Comparison of ENCODE assay signal across 19 cellular contexts in genomic region chr11:134866981-134867675, GRCh38.
DNase-seq lines count a peak whose midpoint lies in the region; ATAC-seq, FAIRE-seq and TF ChIP-seq lines count a peak whose summit lies in the region.
"Had no signal": no experiment of that assay in that cellular context is flagged by ENCODE, and none has a peak within 500 bp of the region (broad histone marks: within the 10 kb centered on the region; RNA-seq: fewer than 3 reads in every experiment).

No MANE protein-coding gene starts in this region.

- H3K36me3 ChIP-seq in SK-N-MC (ENCODE audit: insufficient read depth, low read length) (peaks cover 7% of the 10 kb centered on the region; the same call in 1 of the 2 replicates), H1 (ENCODE audit: control insufficient read depth in 2 of 4, insufficient read depth in 4 of 4, low read length in 3 of 4) (no peaks in the 10 kb centered on the region), left ventricle myocardium inferior (no peaks in the 10 kb centered on the region)

- peaks cover 10% of the 10 kb centered on the region for H3K4me1 Mint-ChIP-seq in stimulated activated naive CD8-positive, alpha-beta T cell treated with anti-CD3 and anti-CD28 coated beads, Interleukin-15, amount 100 ng/mL, for 72 hours
- peaks cover 8% of the 10 kb centered on the region for H3K4me1 Mint-ChIP-seq in stimulated activated effector memory CD8-positive, alpha-beta T cell treated with anti-CD3 and anti-CD28 coated beads, Interleukin-12 subunit alpha, Interleukin-12 subunit beta, amount 100 ng/mL, for 72 hours

- H3K4me1 ChIP-seq in H1 (replicated peaks in 1 of 4; ENCODE audit: control insufficient read depth in 3 of 4, insufficient read depth in 4 of 4, low read length in 3 of 4) (no peaks in the 10 kb centered on the region; a peak in 1 of 7 replicates), left ventricle myocardium inferior (no peaks in the 10 kb centered on the region)

- no peak overlapping the region for H2AK5ac ChIP-seq in H1 (ENCODE audit: low read depth, low read length)

- H3K4ac ChIP-seq in H1 (replicated peaks; ENCODE audit: insufficient read length, low read depth, low read length): no peak overlapping the region

- H4K8ac ChIP-seq in H1 (ENCODE audit: extremely low read depth, insufficient read depth, low read length): no peak overlapping the region

- no peak overlapping the region for H2BK5ac ChIP-seq in H1 (ENCODE audit: low read depth, low read length)

- H2AFZ ChIP-seq in H1 (ENCODE audit: low read length): no peak overlapping the region
- H2AFZ ChIP-seq: GM23248 had no signal

- H3K9me3 Mint-ChIP-seq in stimulated activated naive CD8-positive, alpha-beta T cell treated with anti-CD3 and anti-CD28 coated beads, Interleukin-15, amount 100 ng/mL, for 72 hours: no peaks in the 10 kb centered on the region
- H3K9me3 Mint-ChIP-seq in stimulated activated effector memory CD8-positive, alpha-beta T cell treated with anti-CD3 and anti-CD28 coated beads, Interleukin-12 subunit alpha, Interleukin-12 subunit beta, amount 100 ng/mL, for 72 hours: no peaks in the 10 kb centered on the region
- H3K9me3 Mint-ChIP-seq: CD4-positive, alpha-beta memory T cell; H9 had no signal

- H3K27me3 ChIP-seq in H1 (replicated peaks in 1 of 4; ENCODE audit: control insufficient read depth in 3 of 4, extremely low read depth in 1 of 4, insufficient read depth in 3 of 4, low read length in 3 of 4) (peaks cover 0 to 3% (median 0%) of the 10 kb centered on the region in 4 experiments; a peak in 3 of 7 replicates), left ventricle myocardium inferior (ENCODE audit: low read depth) (peaks cover 5% of the 10 kb centered on the region)

- WGBS in H1 (ENCODE audit: extremely low coverage in 1 of 2, insufficient coverage in 1 of 2, insufficient read length in 1 of 2, insufficient replicate concordance in 2 of 2, low coverage in 1 of 2, low lambda C conversion rate in 2 of 2, missing lambda C conversion rate in 1 of 2), 2 experiments: 94% methylated on average over 11 of the region's 11 CpGs; no CpG with 5 or more reads in 1 of the 2 experiments

- no peak overlapping the region for H3K4me3 Mint-ChIP-seq in stimulated activated naive CD8-positive, alpha-beta T cell treated with anti-CD3 and anti-CD28 coated beads, Interleukin-15, amount 100 ng/mL, for 72 hours
- no peak overlapping the region for H3K4me3 Mint-ChIP-seq in stimulated activated effector memory CD8-positive, alpha-beta T cell treated with anti-CD3 and anti-CD28 coated beads, Interleukin-12 subunit alpha, Interleukin-12 subunit beta, amount 100 ng/mL, for 72 hours
- H3K4me3 Mint-ChIP-seq: CD4-positive, alpha-beta memory T cell; H9 had no signal

- no peak overlapping the region for H3K14ac ChIP-seq in H1 (ENCODE audit: insufficient read length)

- no peak for TF ChIP-seq POLR2A in H1 (IDR thresholded peaks at IDR 0.05; ENCODE audit: control extremely low read depth in 1 of 2, low read depth in 2 of 2, low read length in 2 of 2)

- no peak overlapping the region for H3K27ac Mint-ChIP-seq in stimulated activated naive CD8-positive, alpha-beta T cell treated with anti-CD3 and anti-CD28 coated beads, Interleukin-15, amount 100 ng/mL, for 72 hours
- H3K27ac Mint-ChIP-seq in stimulated activated effector memory CD8-positive, alpha-beta T cell treated with anti-CD3 and anti-CD28 coated beads, Interleukin-12 subunit alpha, Interleukin-12 subunit beta, amount 100 ng/mL, for 72 hours: no peak overlapping the region
- H3K27ac Mint-ChIP-seq: CD4-positive, alpha-beta memory T cell; H9 had no signal

- no peak for TF ChIP-seq EP300 in H1 (IDR thresholded peaks at IDR 0.05; ENCODE audit: borderline replicate concordance in 1 of 2, low read depth in 2 of 2, low read length in 2 of 2)

- H3K56ac ChIP-seq in H1 (replicated peaks; ENCODE audit: insufficient read length, low read depth, low read length): no peak overlapping the region

- H3K4me3 ChIP-seq in SK-N-MC: peak overlapping the region; percentile 29; the same call in 1 of the 2 replicates
- H3K4me3 ChIP-seq in H1 (ENCODE audit: extremely low read depth in 1 of 4, insufficient read depth in 2 of 4, low read depth in 3 of 4, low read length in 4 of 4): no peak overlapping the region
- H3K4me3 ChIP-seq in left ventricle myocardium inferior: no peak overlapping the region
- H3K4me3 ChIP-seq: GM23248 had no signal

- intact Hi-C loops in left ventricle myocardium inferior (cut with micrococcal nuclease): no loop called here

- no peak for FAIRE-seq in H1 (lab: Jason Lieb, UNC)
- FAIRE-seq: G401.6, GM12892, GM19239 had no signal

- DNase-seq in stimulated activated naive CD8-positive, alpha-beta T cell treated with anti-CD3 and anti-CD28 coated beads, Interleukin-15, amount 100 ng/mL, for 72 hours: no peak
- no peak for DNase-seq in stimulated activated naive CD8-positive, alpha-beta T cell treated with anti-CD3 and anti-CD28 coated beads, Interleukin-15, Interleukin-2, amounts not matched to agents 100 U/mL and 50 U/mL, for 24 hours
- DNase-seq in SK-N-MC (ENCODE audit: low read depth, low spot score) (no peak), H1 (ENCODE audit: low read depth in 1 of 2, low spot score in 2 of 2) (no peak), left ventricle myocardium inferior (no peak)
- DNase-seq in stimulated activated effector memory CD8-positive, alpha-beta T cell treated with anti-CD3 and anti-CD28 coated beads, Interleukin-12 subunit alpha, Interleukin-12 subunit beta, amount 100 ng/mL, for 72 hours (ENCODE audit: low spot score in 2 of 2): no peak
- DNase-seq: C1 segment of cervical spinal cord; CD4-positive, alpha-beta memory T cell; COR-L47; DMS153; DND-41; GM23248; H9 had no signal

- peaks cover 25% of the 10 kb centered on the region for H3K27me3 Mint-ChIP-seq in stimulated activated naive CD8-positive, alpha-beta T cell treated with anti-CD3 and anti-CD28 coated beads, Interleukin-15, amount 100 ng/mL, for 72 hours

- H3K9ac ChIP-seq in SK-N-MC (ENCODE audit: insufficient read length): no peak overlapping the region
- no peak overlapping the region for H3K9ac ChIP-seq in H1 (replicated peaks in 1 of 4; ENCODE audit: extremely low read depth in 1 of 4, low read depth in 3 of 4, low read length in 3 of 4)
- H3K9ac ChIP-seq: GM23248 had no signal

- H3K27ac ChIP-seq in SK-N-MC (0 out of 2 replicates have a peak overlapping the region, but pooled peaks have one; percentile 23), H1 (ENCODE audit: low read depth, low read length) (no peak overlapping the region), left ventricle myocardium inferior (replicated peaks) (no peak overlapping the region)
- H3K27ac ChIP-seq: GM23248 had no signal

- CTCF ChIA-PET in H1 (lab: Charles Lee; ENCODE audit: partially characterized antibody): interaction anchor here (0.8 to 4.3 kb wide), 33 partner anchors 11 to 508 kb away, joined by 3 to 54 read pairs (median 5); no protein-coding TSS in a partner anchor

- H3K9me3 ChIP-seq in SK-N-MC (ENCODE audit: low read depth, low read length) (no peaks in the 10 kb centered on the region), H1 (ENCODE audit: insufficient read depth in 2 of 2, low read depth in 1 of 2, low read length in 1 of 2) (no peaks in the 10 kb centered on the region), left ventricle myocardium inferior (replicated peaks) (no peaks in the 10 kb centered on the region)

- TF ChIP-seq CTCF in H1 (IDR thresholded peaks at IDR 0.05; ENCODE audit: control extremely low read depth in 1 of 3, insufficient read depth in 1 of 3, low read depth in 1 of 3, low read length in 3 of 3): no peak
- no peak for TF ChIP-seq CTCF in left ventricle myocardium inferior (IDR thresholded peaks at IDR 0.05; ENCODE audit: borderline replicate concordance)

- H3K79me1 ChIP-seq in H1 (ENCODE audit: low read depth, low read length): no peaks in the 10 kb centered on the region

- POLR2A ChIA-PET in H1 (lab: Charles Lee; ENCODE audit: partially characterized antibody): no interaction called here

- no peaks in the 10 kb centered on the region for H3K79me2 ChIP-seq in H1 (ENCODE audit: control insufficient read depth in 1 of 2, insufficient read depth in 2 of 2, low read length in 2 of 2)

- no peak overlapping the region for H2BK15ac ChIP-seq in H1 (ENCODE audit: low read length)

- peak overlapping the region; percentile 80 for H2BK20ac ChIP-seq in H1 (ENCODE audit: low read length)

- no peak overlapping the region for H2BK12ac ChIP-seq in H1 (ENCODE audit: low read depth, low read length)

- peak; percentile 17 for ATAC-seq in stimulated activated naive CD8-positive, alpha-beta T cell treated with anti-CD3 and anti-CD28 coated beads, Interleukin-15, amount 100 ng/mL, for 72 hours
- no peak for ATAC-seq in stimulated activated naive CD8-positive, alpha-beta T cell treated with anti-CD3 and anti-CD28 coated beads, Interleukin-15, Interleukin-2, amounts not matched to agents 100 U/mL and 50 U/mL, for 24 hours
- ATAC-seq in stimulated activated effector memory CD8-positive, alpha-beta T cell treated with anti-CD3 and anti-CD28 coated beads, Interleukin-12 subunit alpha, Interleukin-12 subunit beta, amount 100 ng/mL, for 72 hours: peak; percentile 27
- ATAC-seq in HG02763 (IDR thresholded peaks at IDR 0.05; ENCODE audit: unreplicated experiment) (no peak), GM18498 (IDR thresholded peaks at IDR 0.05; ENCODE audit: unreplicated experiment) (no peak)
- ATAC-seq: HCT116 had no signal

- H3K36me3 Mint-ChIP-seq in stimulated activated effector memory CD8-positive, alpha-beta T cell treated with anti-CD3 and anti-CD28 coated beads, Interleukin-12 subunit alpha, Interleukin-12 subunit beta, amount 100 ng/mL, for 72 hours: no peaks in the 10 kb centered on the region
- H3K36me3 Mint-ChIP-seq: CD4-positive, alpha-beta memory T cell had no signal

- H4K5ac ChIP-seq in H1 (ENCODE audit: insufficient read length, low read depth, low read length): no peak overlapping the region

- H3K18ac ChIP-seq in H1 (ENCODE audit: extremely low read depth, low read length): no peak overlapping the region

- H3K23ac ChIP-seq in H1 (ENCODE audit: insufficient read length): no peak overlapping the region

- no peak overlapping the region for H3K4me2 ChIP-seq in H1 (ENCODE audit: insufficient read depth in 1 of 2, low read depth in 2 of 2, low read length in 2 of 2)

- no peak overlapping the region for H2BK120ac ChIP-seq in H1 (replicated peaks; ENCODE audit: low read depth, low read length)

- H4K20me1 ChIP-seq in H1 (replicated peaks in 1 of 2; ENCODE audit: control insufficient read depth in 1 of 2, insufficient read depth in 2 of 2, low read length in 2 of 2): no peaks in the 10 kb centered on the region

- no peak overlapping the region for H4K91ac ChIP-seq in H1 (replicated peaks; ENCODE audit: insufficient read length, low read length)

- no peaks in the 10 kb centered on the region for H3K23me2 ChIP-seq in H1 (ENCODE audit: low read depth, low read length)

- no peak for TF ChIP-seq RAD21 in H1 (IDR thresholded peaks at IDR 0.05 in 1 of 2, conservative IDR thresholded peaks at IDR 0.05 in 1 of 2; ENCODE audit: low read depth in 2 of 2, low read length in 2 of 2)

TF ChIP-seq in H1, 55 proteins besides CTCF, POLR2A, EP300 and RAD21 (continues in another document):
- no peak for TF ChIP-seq KDM4A (IDR thresholded peaks at IDR 0.05; ENCODE audit: low read depth, low read length, severe bottlenecking)
- TF ChIP-seq EZH2 (IDR thresholded peaks at IDR 0.05; ENCODE audit: low read depth, low read length, severe bottlenecking): no peak
- TF ChIP-seq SUZ12 (IDR thresholded peaks at IDR 0.05; ENCODE audit: low read length): no peak
- no peak for TF ChIP-seq CBX8 (IDR thresholded peaks at IDR 0.05; ENCODE audit: borderline replicate concordance, low read depth, low read length)

Comparison
In these comparisons a context has a peak if more than half of its experiments do, and no peak if none do; other contexts are left out.
1. ATAC-seq: peak in stimulated activated naive CD8-positive, alpha-beta T cell treated with anti-CD3 and anti-CD28 coated beads, Interleukin-15, amount 100 ng/mL, for 72 hours (single experiment) and stimulated activated effector memory CD8-positive, alpha-beta T cell treated with anti-CD3 and anti-CD28 coated beads, Interleukin-12 subunit alpha, Interleukin-12 subunit beta, amount 100 ng/mL, for 72 hours (single experiment); none in stimulated activated naive CD8-positive, alpha-beta T cell treated with anti-CD3 and anti-CD28 coated beads, Interleukin-15, Interleukin-2, amounts not matched to agents 100 U/mL and 50 U/mL, for 24 hours (single experiment), HG02763 (single experiment) and GM18498 (single experiment).